Comparison of ENCODE assay signal across 15 cellular contexts in the genomic region with DNA sequence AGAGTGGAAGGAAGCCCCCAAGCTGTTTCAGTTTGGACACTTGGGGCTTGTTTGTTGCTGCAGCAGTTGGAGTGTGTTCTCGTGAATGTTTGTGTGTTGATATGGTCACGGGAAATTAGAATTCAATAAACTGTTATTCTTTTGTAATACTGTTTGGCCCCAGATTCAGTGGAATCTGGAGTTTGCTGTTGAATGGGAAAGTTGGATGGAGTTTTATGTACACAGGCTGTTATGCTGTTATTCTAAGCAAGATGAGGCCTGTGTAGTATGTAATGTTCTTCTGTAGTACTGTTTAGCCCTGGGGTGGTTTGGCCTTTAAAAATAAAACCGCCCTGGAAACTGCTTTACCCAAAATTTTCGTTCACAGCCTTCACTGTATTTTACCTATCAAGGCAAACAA.
DNase-seq lines count a peak whose midpoint lies in the region; ATAC-seq and TF ChIP-seq lines count a peak whose summit lies in the region.
"Had no signal": no experiment of that assay in that cellular context is flagged by ENCODE, and none has a peak within 500 bp of the region (broad histone marks: within the 10 kb centered on the region; RNA-seq: fewer than 3 reads in every experiment).

No MANE protein-coding gene starts in this region.

- H3K4me1 ChIP-seq in foreskin keratinocyte (no peaks in the 10 kb centered on the region), thyroid gland (peaks cover 0 to 13% of the 10 kb centered on the region in 2 donors)
- H3K4me1 ChIP-seq: A549, BE2C had no signal

- BruUV-seq in MCF 10A (replicated peaks; lab: Mats Ljungman, UMichigan): no TSS peak

- H3K36me3 ChIP-seq in thyroid gland: no peaks in the 10 kb centered on the region
- H3K36me3 ChIP-seq: BE2C had no signal

- H3K27me3 Mint-ChIP-seq in MCF 10A (ENCODE audit: insufficient read depth, unreplicated experiment): no peaks in the 10 kb centered on the region
- H3K27me3 Mint-ChIP-seq: CD4-positive, alpha-beta memory T cell had no signal

- CTCF ChIA-PET in MCF 10A (lab: Yijun Ruan, JAX): interaction anchor here (0.6 to 0.7 kb wide), 2 partner anchors 41 to 474 kb away, joined by 3 read pairs; no protein-coding TSS in a partner anchor

- TF ChIP-seq POLR2A in thyroid gland (IDR thresholded peaks at IDR 0.05): no peak

- no peak for ATAC-seq in foreskin keratinocyte
- ATAC-seq in GM19463 (IDR thresholded peaks at IDR 0.05; ENCODE audit: unreplicated experiment): no peak
- ATAC-seq: A549 had no signal

- H3K4me3 ChIP-seq in thyroid gland (replicated peaks in 1 of 3): no peak overlapping the region
- H3K4me3 ChIP-seq: A549 had no signal

- WGBS in thyroid gland, 2 donors: 30 to 39% methylated on average over 4 of the region's 4 CpGs

- no peak overlapping the region for H3K4me3 Mint-ChIP-seq in MCF 10A (ENCODE audit: unreplicated experiment)
- H3K4me3 Mint-ChIP-seq: CD4-positive, alpha-beta memory T cell; HFFc6 had no signal

- peaks cover 5% of the 10 kb centered on the region for H3K9me3 Mint-ChIP-seq in MCF 10A (ENCODE audit: unreplicated experiment)

- peak overlapping the region; percentile 87 for H3K27ac Mint-ChIP-seq in MCF 10A (ENCODE audit: low read depth, unreplicated experiment)
- H3K27ac Mint-ChIP-seq: CD4-positive, alpha-beta memory T cell; HFFc6 had no signal

- H3K4me1 Mint-ChIP-seq in MCF 10A (ENCODE audit: insufficient read depth, unreplicated experiment): peaks cover 11% of the 10 kb centered on the region
- H3K4me1 Mint-ChIP-seq: CD4-positive, alpha-beta memory T cell had no signal

- no peaks in the 10 kb centered on the region for H3K9me3 ChIP-seq in thyroid gland
- H3K9me3 ChIP-seq: A549, BE2C had no signal

- intact Hi-C loops in MCF 10A (cut with micrococcal nuclease): no loop called here
- intact Hi-C loops in thyroid gland (cut with DNase I): no loop called here

- H3K27me3 ChIP-seq in foreskin keratinocyte (no peaks in the 10 kb centered on the region), thyroid gland (no peaks in the 10 kb centered on the region)
- H3K27me3 ChIP-seq: BE2C had no signal

- no peaks in the 10 kb centered on the region for H3K36me3 Mint-ChIP-seq in MCF 10A (ENCODE audit: insufficient read depth, unreplicated experiment)
- H3K36me3 Mint-ChIP-seq: CD4-positive, alpha-beta memory T cell had no signal

- POLR2A ChIA-PET in MCF 10A (lab: Yijun Ruan, JAX): interaction anchor here (0.7 to 1.1 kb wide), 3 partner anchors 38 to 72 kb away, joined by 3 to 4 read pairs (median 3); no protein-coding TSS in a partner anchor

- no peak for TF ChIP-seq CTCF in MCF 10A (IDR thresholded peaks at IDR 0.05; ENCODE audit: unreplicated experiment)
- TF ChIP-seq CTCF in foreskin keratinocyte (conservative IDR thresholded peaks at IDR 0.05): no peak
- no peak for TF ChIP-seq CTCF in thyroid gland (IDR thresholded peaks at IDR 0.05)

- DNase-seq in NCI-H69 (lab: John Stamatoyannopoulos, UW) (peak; percentile 12), MCF 10A (ENCODE audit: unreplicated experiment) (peak; percentile 19), foreskin keratinocyte (peak; percentile 10 to 14), thyroid gland (no peak)
- DNase-seq in stimulated activated CD4-positive, alpha-beta T cell treated with anti-CD3 and anti-CD28 coated beads, Interleukin-4, amount 100 ng/mL, for 1 hour: no peak
- DNase-seq in activated CD4-positive, alpha-beta T cell treated with anti-CD3 and anti-CD28 coated beads for 1 hour: no peak
- DNase-seq: BE2C; CD4-positive, alpha-beta memory T cell; DND-41; GDM1; HCEC 1CT; HFFc6 had no signal

- H3K27ac ChIP-seq in foreskin keratinocyte: no peak overlapping the region
- H3K27ac ChIP-seq in thyroid gland: peak overlapping the region; percentile 5 to 52 (median 13)
- H3K27ac ChIP-seq: A549, C4-2B had no signal

Comparison
In these comparisons a context has a peak if more than half of its experiments do, and no peak if none do; other contexts are left out.
1. DNase-seq: peak in NCI-H69 (single experiment), MCF 10A (single experiment) and foreskin keratinocyte (2 of 2); none in thyroid gland (0 of 2), stimulated activated CD4-positive, alpha-beta T cell treated with anti-CD3 and anti-CD28 coated beads, Interleukin-4, amount 100 ng/mL, for 1 hour (single experiment) and activated CD4-positive, alpha-beta T cell treated with anti-CD3 and anti-CD28 coated beads for 1 hour (single experiment).